In genomic region chr1:211910136-211910884, GRCh38 we compare ENCODE assay signal across 1 cellular context.
TF ChIP-seq lines count a peak whose summit lies in the region.

No MANE protein-coding gene starts in this region.

TF ChIP-seq in HEK293, 187 proteins besides CTCF, POLR2A, EP300 and RAD21 (continued from another document):
- peak; percentile 79 for TF ChIP-seq REST (tag by site-specific recombination; IDR thresholded peaks at IDR 0.05)
